In the genomic region with DNA sequence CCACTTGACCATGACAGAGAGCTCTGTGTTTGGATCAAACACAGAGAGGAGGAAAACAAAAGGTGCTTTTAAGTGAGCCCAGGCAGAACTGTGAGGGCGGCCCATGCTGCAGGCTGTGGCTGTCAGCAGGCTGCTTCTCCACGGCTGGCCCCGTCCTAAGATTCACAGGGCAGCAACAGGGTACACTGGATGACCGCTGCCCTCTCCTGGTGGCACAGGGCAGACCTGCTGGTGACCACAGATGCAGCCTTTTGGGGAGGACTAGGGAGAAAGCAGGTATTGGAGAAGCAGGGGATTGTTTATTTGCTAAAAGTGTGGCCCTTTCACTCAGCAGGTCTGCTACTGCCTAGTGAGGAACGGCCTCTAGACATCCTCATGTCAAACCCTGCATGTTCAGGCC, we compare ENCODE assay signal across 8 cellular contexts.
DNase-seq lines count a peak whose midpoint lies in the region; ATAC-seq, FAIRE-seq and TF ChIP-seq lines count a peak whose summit lies in the region.
"Not testable (repeated sequence)": the region's sequence is repeated elsewhere in the genome, so short reads cannot be mapped to it uniquely, and the experiment has no call there.

No MANE protein-coding gene starts in this region.

- H2AFZ ChIP-seq in MM.1S (ENCODE audit: low read length); keratinocyte (ENCODE audit: control insufficient read depth, low read length): not testable (repeated sequence)

- H3K4me3 ChIP-seq in AG09309 (ENCODE audit: control insufficient read depth, low read depth, low read length); GM12865 (ENCODE audit: low read depth, low read length); MM.1S (ENCODE audit: low read length); ascending aorta; keratinocyte (ENCODE audit: control insufficient read depth in 2 of 3, extremely low read depth in 1 of 3, insufficient read depth in 2 of 3, low read depth in 1 of 3, low read length in 3 of 3); psoas muscle: not testable (repeated sequence)

- intact Hi-C loops in ascending aorta (cut with DNase I) = loop anchor here (5.0 to 10.0 kb wide), 5 partner anchors 185 to 1705 kb away; a partner anchor contains a TSS
- intact Hi-C loops in psoas muscle (cut with DNase I) = loop anchor here in 1 of 2 donors (10.0 kb wide), 2 partner anchors 185 to 415 kb away; a partner anchor contains a TSS

- not testable (repeated sequence) for H3K36me3 ChIP-seq in MM.1S (replicated peaks; ENCODE audit: insufficient read depth, low read length); ascending aorta; keratinocyte (ENCODE audit: control insufficient read depth in 2 of 2, extremely low read depth in 1 of 2, insufficient read depth in 2 of 2, low read length in 2 of 2); psoas muscle (ENCODE audit: insufficient read depth in 1 of 2, low read depth in 1 of 2)

- TF ChIP-seq CTCF in AG09309 (IDR thresholded peaks at IDR 0.05; ENCODE audit: control insufficient read depth, insufficient read depth, low read depth, low read length, missing control alignments) (peak; percentile 70), GM12865 (IDR thresholded peaks at IDR 0.05; ENCODE audit: insufficient read depth, low read depth, low read length, missing control alignments) (peak; percentile 2), MM.1S (IDR thresholded peaks at IDR 0.05; ENCODE audit: low read length) (peak; percentile 34), ascending aorta (IDR thresholded peaks at IDR 0.05) (peak in 2 of 3 experiments; percentile 10 to 36), keratinocyte (optimal IDR thresholded peaks at IDR 0.05 in 1 of 3, IDR thresholded peaks at IDR 0.05 in 1 of 3, conservative IDR thresholded peaks at IDR 0.05 in 1 of 3; ENCODE audit: extremely low read depth in 1 of 3, insufficient read depth in 2 of 3, low read length in 3 of 3) (peak in 2 of 3 experiments; percentile 32 to 35), psoas muscle (IDR thresholded peaks at IDR 0.05) (peak; percentile 30)

- peaks cover 21% of the 10 kb centered on the region for H3F3A ChIP-seq in MM.1S (ENCODE audit: insufficient read depth, low read length)

- ATAC-seq in psoas muscle = not testable (repeated sequence)

- H3K9me1 ChIP-seq in keratinocyte (ENCODE audit: control insufficient read depth, extremely low read depth, insufficient read depth, low read length) = not testable (repeated sequence)

- H3K27me3 ChIP-seq in MM.1S (replicated peaks; ENCODE audit: insufficient read depth, low read length); ascending aorta; keratinocyte (ENCODE audit: control insufficient read depth, extremely low read depth, insufficient read depth, low read length); psoas muscle (ENCODE audit: insufficient read depth in 3 of 3, low read length in 2 of 3): not testable (repeated sequence)

- dilution Hi-C loops in keratinocyte (cut with MboI; ENCODE audit: extremely low pct_ligation_motif_present, low sequenced_read_pairs) = not testable (repeated sequence)

- in situ Hi-C loops in SK-MEL-5 (cut with HindIII; ENCODE audit: low pct_unique_long_range_greater_than_20kb, low sequenced_read_pairs) = not testable (repeated sequence)

- WGBS in psoas muscle, 3 donors = 66 to 74% (median 68%) methylated on average over 4 to 5 of the region's 5 CpGs

- not testable (repeated sequence) for H3K4me2 ChIP-seq in MM.1S (ENCODE audit: low read depth, low read length); keratinocyte (ENCODE audit: control insufficient read depth, extremely low read depth, insufficient read depth, low read depth, low read length)

- not testable (repeated sequence) for H3K79me2 ChIP-seq in MM.1S (ENCODE audit: low read length); keratinocyte (ENCODE audit: control insufficient read depth, insufficient read depth, low read length)

- not testable (repeated sequence) for FAIRE-seq in keratinocyte (lab: Jason Lieb, UNC)

- not testable (repeated sequence) for DNase-seq in AG09309 (ENCODE audit: low read depth); GM12865 (ENCODE audit: low read depth); ascending aorta (ENCODE audit: low spot score in 2 of 2); keratinocyte (ENCODE audit: low read depth, low spot score)
- DNase-seq in MM.1S (peak; percentile 25), SK-MEL-5 (ENCODE audit: low read depth, low spot score) (peak; percentile 64), fibroblast of gingiva (ENCODE audit: low read depth) (peak; percentile 39), psoas muscle (peak in 1 of 2 donors; percentile 24)

- not testable (repeated sequence) for H3K27ac ChIP-seq in MM.1S (ENCODE audit: low read length); ascending aorta; keratinocyte (ENCODE audit: control insufficient read depth, insufficient read depth, low read length); psoas muscle

- not testable (repeated sequence) for H3K9ac ChIP-seq in MM.1S (ENCODE audit: low read length); keratinocyte (ENCODE audit: control insufficient read depth, extremely low read depth, insufficient read depth, low read length)

- not testable (repeated sequence) for H4K20me1 ChIP-seq in MM.1S (ENCODE audit: insufficient read depth, low read length); keratinocyte (ENCODE audit: control insufficient read depth, extremely low read depth, insufficient read depth, low read length)

- peaks cover 19% of the 10 kb centered on the region for H3K4me1 ChIP-seq in MM.1S (ENCODE audit: low read length)
- H3K4me1 ChIP-seq in ascending aorta; keratinocyte (ENCODE audit: control insufficient read depth, extremely low read depth, insufficient read depth, low read length); psoas muscle: not testable (repeated sequence)

- not testable (repeated sequence) for H3K9me3 ChIP-seq in MM.1S (replicated peaks; ENCODE audit: insufficient read depth, low read length); ascending aorta; keratinocyte (ENCODE audit: control insufficient read depth, low read depth, low read length); psoas muscle

- not testable (repeated sequence) for H3K9me2 ChIP-seq in MM.1S (replicated peaks; ENCODE audit: insufficient read depth, low read length)

Comparison
In these comparisons a context has a peak if more than half of its experiments do, and no peak if none do; other contexts are left out.
1. CTCF ChIP-seq: peak in every context shown above with its lines; median percentile 70 in AG09309; 34 in MM.1S; 34 in keratinocyte; 30 in psoas muscle; 23 in ascending aorta; 2 in GM12865.